In the genomic region with DNA sequence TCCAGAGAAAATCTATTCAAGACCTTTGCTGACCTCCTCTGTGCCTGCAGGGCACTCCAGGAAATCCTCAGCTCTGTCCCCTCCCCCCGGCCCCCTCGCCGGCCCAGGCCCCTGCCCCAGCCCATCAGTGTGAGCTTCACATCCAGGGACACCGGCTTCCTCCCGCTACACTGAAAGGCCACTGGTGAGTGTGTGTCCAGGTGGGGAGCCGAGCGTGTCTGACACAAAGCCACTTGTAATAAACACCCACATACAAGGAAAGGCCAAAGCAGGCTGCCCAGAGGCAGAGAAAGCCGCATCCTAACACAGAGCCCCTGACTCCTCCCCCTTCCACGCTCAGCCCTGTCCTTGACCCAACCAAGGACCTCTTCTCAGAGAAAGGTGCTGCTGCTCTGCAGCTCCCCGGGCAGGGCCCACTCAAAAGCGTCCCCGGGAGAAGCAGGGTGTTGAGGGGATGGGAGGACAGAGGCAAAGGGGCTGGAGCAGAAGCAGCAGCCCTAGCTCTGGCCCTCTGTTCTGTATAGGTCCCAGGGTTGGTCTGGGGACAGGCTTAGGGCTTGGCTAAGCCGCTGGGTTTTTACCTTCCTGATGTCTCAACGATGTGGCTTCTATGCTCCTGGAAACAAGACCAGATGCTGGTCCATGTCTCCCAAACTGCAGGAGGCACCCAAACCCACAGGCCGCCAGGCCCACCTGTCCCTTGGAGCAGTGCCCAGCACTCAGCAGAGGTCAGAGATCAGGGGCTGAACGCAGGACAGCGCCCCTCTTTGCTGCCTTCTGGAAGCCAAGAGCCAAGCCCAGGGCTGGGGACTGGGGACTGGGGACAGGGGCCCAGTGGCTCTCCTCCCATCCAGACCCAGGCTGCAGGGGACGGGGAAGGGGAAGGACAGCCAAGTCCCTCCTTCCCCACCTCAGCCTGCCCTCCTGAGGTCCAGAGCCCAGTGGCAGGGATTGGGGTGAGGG, we compare ENCODE assay signal across 1 cellular context.
A peak's percentile ranks its signal among the peaks of the same experiment; 100 is the strongest.
TF ChIP-seq lines count a peak whose summit lies in the region.

No MANE protein-coding gene starts in this region.

TF ChIP-seq in HepG2, 621 proteins besides CTCF, POLR2A, EP300 and RAD21:
- TF ChIP-seq, protein P1, sequence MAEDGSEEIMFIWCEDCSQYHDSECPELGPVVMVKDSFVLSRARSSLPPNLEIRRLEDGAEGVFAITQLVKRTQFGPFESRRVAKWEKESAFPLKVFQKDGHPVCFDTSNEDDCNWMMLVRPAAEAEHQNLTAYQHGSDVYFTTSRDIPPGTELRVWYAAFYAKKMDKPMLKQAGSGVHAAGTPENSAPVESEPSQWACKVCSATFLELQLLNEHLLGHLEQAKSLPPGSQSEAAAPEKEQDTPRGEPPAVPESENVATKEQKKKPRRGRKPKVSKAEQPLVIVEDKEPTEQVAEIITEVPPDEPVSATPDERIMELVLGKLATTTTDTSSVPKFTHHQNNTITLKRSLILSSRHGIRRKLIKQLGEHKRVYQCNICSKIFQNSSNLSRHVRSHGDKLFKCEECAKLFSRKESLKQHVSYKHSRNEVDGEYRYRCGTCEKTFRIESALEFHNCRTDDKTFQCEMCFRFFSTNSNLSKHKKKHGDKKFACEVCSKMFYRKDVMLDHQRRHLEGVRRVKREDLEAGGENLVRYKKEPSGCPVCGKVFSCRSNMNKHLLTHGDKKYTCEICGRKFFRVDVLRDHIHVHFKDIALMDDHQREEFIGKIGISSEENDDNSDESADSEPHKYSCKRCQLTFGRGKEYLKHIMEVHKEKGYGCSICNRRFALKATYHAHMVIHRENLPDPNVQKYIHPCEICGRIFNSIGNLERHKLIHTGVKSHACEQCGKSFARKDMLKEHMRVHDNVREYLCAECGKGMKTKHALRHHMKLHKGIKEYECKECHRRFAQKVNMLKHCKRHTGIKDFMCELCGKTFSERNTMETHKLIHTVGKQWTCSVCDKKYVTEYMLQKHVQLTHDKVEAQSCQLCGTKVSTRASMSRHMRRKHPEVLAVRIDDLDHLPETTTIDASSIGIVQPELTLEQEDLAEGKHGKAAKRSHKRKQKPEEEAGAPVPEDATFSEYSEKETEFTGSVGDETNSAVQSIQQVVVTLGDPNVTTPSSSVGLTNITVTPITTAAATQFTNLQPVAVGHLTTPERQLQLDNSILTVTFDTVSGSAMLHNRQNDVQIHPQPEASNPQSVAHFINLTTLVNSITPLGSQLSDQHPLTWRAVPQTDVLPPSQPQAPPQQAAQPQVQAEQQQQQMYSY (CRISPR knock-in tag; IDR thresholded peaks at IDR 0.05): no peak
- TF ChIP-seq, protein P2, sequence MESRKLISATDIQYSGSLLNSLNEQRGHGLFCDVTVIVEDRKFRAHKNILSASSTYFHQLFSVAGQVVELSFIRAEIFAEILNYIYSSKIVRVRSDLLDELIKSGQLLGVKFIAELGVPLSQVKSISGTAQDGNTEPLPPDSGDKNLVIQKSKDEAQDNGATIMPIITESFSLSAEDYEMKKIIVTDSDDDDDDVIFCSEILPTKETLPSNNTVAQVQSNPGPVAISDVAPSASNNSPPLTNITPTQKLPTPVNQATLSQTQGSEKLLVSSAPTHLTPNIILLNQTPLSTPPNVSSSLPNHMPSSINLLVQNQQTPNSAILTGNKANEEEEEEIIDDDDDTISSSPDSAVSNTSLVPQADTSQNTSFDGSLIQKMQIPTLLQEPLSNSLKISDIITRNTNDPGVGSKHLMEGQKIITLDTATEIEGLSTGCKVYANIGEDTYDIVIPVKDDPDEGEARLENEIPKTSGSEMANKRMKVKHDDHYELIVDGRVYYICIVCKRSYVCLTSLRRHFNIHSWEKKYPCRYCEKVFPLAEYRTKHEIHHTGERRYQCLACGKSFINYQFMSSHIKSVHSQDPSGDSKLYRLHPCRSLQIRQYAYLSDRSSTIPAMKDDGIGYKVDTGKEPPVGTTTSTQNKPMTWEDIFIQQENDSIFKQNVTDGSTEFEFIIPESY (CRISPR knock-in tag; IDR thresholded peaks at IDR 0.05): peak; percentile 63; the same call in 1 of the 2 replicates
- TF ChIP-seq CBX5 (CRISPR knock-in tag; IDR thresholded peaks at IDR 0.05; ENCODE audit: borderline replicate concordance): no peak
- peak; percentile 57 for TF ChIP-seq RBM22 (optimal IDR thresholded peaks at IDR 0.05; ENCODE audit: low read length)
- no peak for TF ChIP-seq ZKSCAN5 (CRISPR knock-in tag; IDR thresholded peaks at IDR 0.05)
- TF ChIP-seq RFXANK (CRISPR knock-in tag; IDR thresholded peaks at IDR 0.05): no peak
- peak; percentile 57 for TF ChIP-seq AGO2 (optimal IDR thresholded peaks at IDR 0.05; ENCODE audit: low read depth, low read length)
- TF ChIP-seq ZNF530 (CRISPR knock-in tag; IDR thresholded peaks at IDR 0.05; ENCODE audit: low read depth): no peak
- TF ChIP-seq TBX3 (IDR thresholded peaks at IDR 0.05; ENCODE audit: borderline replicate concordance): no peak
- TF ChIP-seq YEATS2 (CRISPR knock-in tag; IDR thresholded peaks at IDR 0.05; ENCODE audit: borderline replicate concordance): no peak
- TF ChIP-seq RXRB (CRISPR knock-in tag; IDR thresholded peaks at IDR 0.05; ENCODE audit: borderline replicate concordance): peak; percentile 11; the same call in 1 of the 2 replicates
- TF ChIP-seq GATAD2A (CRISPR knock-in tag; IDR thresholded peaks at IDR 0.05): 0 out of 2 replicates have a peak, but pooled peaks have one; percentile 9
- TF ChIP-seq, protein P3, sequence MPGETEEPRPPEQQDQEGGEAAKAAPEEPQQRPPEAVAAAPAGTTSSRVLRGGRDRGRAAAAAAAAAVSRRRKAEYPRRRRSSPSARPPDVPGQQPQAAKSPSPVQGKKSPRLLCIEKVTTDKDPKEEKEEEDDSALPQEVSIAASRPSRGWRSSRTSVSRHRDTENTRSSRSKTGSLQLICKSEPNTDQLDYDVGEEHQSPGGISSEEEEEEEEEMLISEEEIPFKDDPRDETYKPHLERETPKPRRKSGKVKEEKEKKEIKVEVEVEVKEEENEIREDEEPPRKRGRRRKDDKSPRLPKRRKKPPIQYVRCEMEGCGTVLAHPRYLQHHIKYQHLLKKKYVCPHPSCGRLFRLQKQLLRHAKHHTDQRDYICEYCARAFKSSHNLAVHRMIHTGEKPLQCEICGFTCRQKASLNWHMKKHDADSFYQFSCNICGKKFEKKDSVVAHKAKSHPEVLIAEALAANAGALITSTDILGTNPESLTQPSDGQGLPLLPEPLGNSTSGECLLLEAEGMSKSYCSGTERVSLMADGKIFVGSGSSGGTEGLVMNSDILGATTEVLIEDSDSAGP (CRISPR knock-in tag; IDR thresholded peaks at IDR 0.05; ENCODE audit: borderline replicate concordance): 0 out of 2 replicates have a peak, but pooled peaks have one; percentile 12
- TF ChIP-seq NR2F6 (IDR thresholded peaks at IDR 0.05): peak; percentile 36; the same call in 1 of the 2 replicates
- no peak for TF ChIP-seq NR2F6 (CRISPR knock-in tag; IDR thresholded peaks at IDR 0.05)
- TF ChIP-seq SAP130 (CRISPR knock-in tag; IDR thresholded peaks at IDR 0.05; ENCODE audit: low read depth): 0 out of 2 replicates have a peak, but pooled peaks have one; percentile 11
- no peak for TF ChIP-seq SNAPC2 (CRISPR knock-in tag; IDR thresholded peaks at IDR 0.05)
- no peak for TF ChIP-seq CAMTA2 (CRISPR knock-in tag; IDR thresholded peaks at IDR 0.05; ENCODE audit: borderline replicate concordance)
- no peak for TF ChIP-seq ZNF792 (CRISPR knock-in tag; IDR thresholded peaks at IDR 0.05)
- TF ChIP-seq, protein P4, sequence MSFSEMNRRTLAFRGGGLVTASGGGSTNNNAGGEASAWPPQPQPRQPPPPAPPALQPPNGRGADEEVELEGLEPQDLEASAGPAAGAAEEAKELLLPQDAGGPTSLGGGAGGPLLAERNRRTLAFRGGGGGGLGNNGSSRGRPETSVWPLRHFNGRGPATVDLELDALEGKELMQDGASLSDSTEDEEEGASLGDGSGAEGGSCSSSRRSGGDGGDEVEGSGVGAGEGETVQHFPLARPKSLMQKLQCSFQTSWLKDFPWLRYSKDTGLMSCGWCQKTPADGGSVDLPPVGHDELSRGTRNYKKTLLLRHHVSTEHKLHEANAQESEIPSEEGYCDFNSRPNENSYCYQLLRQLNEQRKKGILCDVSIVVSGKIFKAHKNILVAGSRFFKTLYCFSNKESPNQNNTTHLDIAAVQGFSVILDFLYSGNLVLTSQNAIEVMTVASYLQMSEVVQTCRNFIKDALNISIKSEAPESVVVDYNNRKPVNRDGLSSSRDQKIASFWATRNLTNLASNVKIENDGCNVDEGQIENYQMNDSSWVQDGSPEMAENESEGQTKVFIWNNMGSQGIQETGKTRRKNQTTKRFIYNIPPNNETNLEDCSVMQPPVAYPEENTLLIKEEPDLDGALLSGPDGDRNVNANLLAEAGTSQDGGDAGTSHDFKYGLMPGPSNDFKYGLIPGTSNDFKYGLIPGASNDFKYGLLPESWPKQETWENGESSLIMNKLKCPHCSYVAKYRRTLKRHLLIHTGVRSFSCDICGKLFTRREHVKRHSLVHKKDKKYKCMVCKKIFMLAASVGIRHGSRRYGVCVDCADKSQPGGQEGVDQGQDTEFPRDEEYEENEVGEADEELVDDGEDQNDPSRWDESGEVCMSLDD (CRISPR knock-in tag; IDR thresholded peaks at IDR 0.05; ENCODE audit: borderline replicate concordance): no peak
- TF ChIP-seq, protein P5, sequence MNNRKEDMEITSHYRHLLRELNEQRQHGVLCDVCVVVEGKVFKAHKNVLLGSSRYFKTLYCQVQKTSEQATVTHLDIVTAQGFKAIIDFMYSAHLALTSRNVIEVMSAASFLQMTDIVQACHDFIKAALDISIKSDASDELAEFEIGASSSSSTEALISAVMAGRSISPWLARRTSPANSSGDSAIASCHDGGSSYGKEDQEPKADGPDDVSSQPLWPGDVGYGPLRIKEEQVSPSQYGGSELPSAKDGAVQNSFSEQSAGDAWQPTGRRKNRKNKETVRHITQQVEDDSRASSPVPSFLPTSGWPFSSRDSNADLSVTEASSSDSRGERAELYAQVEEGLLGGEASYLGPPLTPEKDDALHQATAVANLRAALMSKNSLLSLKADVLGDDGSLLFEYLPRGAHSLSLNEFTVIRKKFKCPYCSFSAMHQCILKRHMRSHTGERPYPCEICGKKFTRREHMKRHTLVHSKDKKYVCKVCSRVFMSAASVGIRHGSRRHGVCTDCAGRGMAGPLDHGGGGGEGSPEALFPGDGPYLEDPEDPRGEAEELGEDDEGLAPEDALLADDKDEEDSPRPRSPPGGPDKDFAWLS (CRISPR knock-in tag; IDR thresholded peaks at IDR 0.05; ENCODE audit: borderline replicate concordance): no peak
- peak; percentile 75 for TF ChIP-seq RARA (CRISPR knock-in tag; IDR thresholded peaks at IDR 0.05)
